22 cellular contexts compared by ENCODE assay signal in genomic region chr10:79308016-79308415, GRCh38. TPM values are rescaled to one million over a fixed set of nuclear protein-coding genes. Genes with fewer than 3 reads are reported as not detected.
DNase-seq lines count a peak whose midpoint lies in the region; ATAC-seq and TF ChIP-seq lines count a peak whose summit lies in the region.
"Had no signal": no experiment of that assay in that cellular context is flagged by ENCODE, and none has a peak within 500 bp of the region (broad histone marks: within the 10 kb centered on the region; RNA-seq: fewer than 3 reads in every experiment).

No MANE protein-coding gene starts in this region.

- no peaks in the 10 kb centered on the region for H3K27me3 Mint-ChIP-seq in activated T-helper 17 cell treated with anti-CD3 and anti-CD28 coated beads, Interleukin-2, amount 50 U/mL, for 72 hours
- peaks cover 25% of the 10 kb centered on the region for H3K27me3 Mint-ChIP-seq in glutamatergic neuron (ENCODE audit: unreplicated experiment)
- H3K27me3 Mint-ChIP-seq: CD4-positive, alpha-beta T cell had no signal

- BruUV-seq in OCI-LY7 (replicated peaks; lab: Mats Ljungman, UMichigan): no TSS peak

- no peaks in the 10 kb centered on the region for H3K9me2 ChIP-seq in OCI-LY7 (ENCODE audit: insufficient read depth, low read length)

- H3K36me3 ChIP-seq in osteoblast (ENCODE audit: insufficient read depth, low read length) (peaks cover 91% of the 10 kb centered on the region), OCI-LY7 (ENCODE audit: insufficient read depth, low read length) (peaks cover 68% of the 10 kb centered on the region)

- peaks cover 5% of the 10 kb centered on the region for H3K4me1 Mint-ChIP-seq in activated T-helper 17 cell treated with anti-CD3 and anti-CD28 coated beads, Interleukin-2, amount 50 U/mL, for 72 hours
- H3K4me1 Mint-ChIP-seq in glutamatergic neuron (ENCODE audit: low read depth, unreplicated experiment): peaks cover 6% of the 10 kb centered on the region

- ATAC-seq in Right ventricle myocardium superior (ENCODE audit: poor library complexity) (no peak), Right ventricle myocardium inferior (no peak)
- no peak for ATAC-seq in activated T-helper 17 cell treated with anti-CD3 and anti-CD28 coated beads, Interleukin-2, amount 50 U/mL, for 72 hours (replicated peaks)

- H3K27ac Mint-ChIP-seq in activated T-helper 17 cell treated with anti-CD3 and anti-CD28 coated beads, Interleukin-2, amount 50 U/mL, for 72 hours: peak overlapping the region; percentile 31
- H3K27ac Mint-ChIP-seq in glutamatergic neuron (ENCODE audit: unreplicated experiment): peak overlapping the region; percentile 9
- H3K27ac Mint-ChIP-seq: CD4-positive, alpha-beta T cell had no signal

- H3K4me3 Mint-ChIP-seq in activated T-helper 17 cell treated with anti-CD3 and anti-CD28 coated beads, Interleukin-2, amount 50 U/mL, for 72 hours: no peak overlapping the region
- H3K4me3 Mint-ChIP-seq in glutamatergic neuron (ENCODE audit: unreplicated experiment): no peak overlapping the region
- H3K4me3 Mint-ChIP-seq: CD4-positive, alpha-beta T cell had no signal

- H3K4me2 ChIP-seq in osteoblast (ENCODE audit: insufficient read depth, low read length): no peak overlapping the region
- H3K4me2 ChIP-seq in OCI-LY7 (ENCODE audit: low read length): no peak overlapping the region
- H3K4me2 ChIP-seq: KMS-11 had no signal

- H3K9me3 ChIP-seq in osteoblast (ENCODE audit: low read depth, low read length): no peaks in the 10 kb centered on the region
- H3K9me3 ChIP-seq in OCI-LY7 (ENCODE audit: low read length): no peaks in the 10 kb centered on the region
- H3K9me3 ChIP-seq: Caco-2 had no signal

- H3K4me3 ChIP-seq in osteoblast (ENCODE audit: insufficient read depth, low read length) (no peak overlapping the region), OCI-LY7 (ENCODE audit: low read depth, low read length, poor library complexity, severe bottlenecking) (no peak overlapping the region)
- H3K4me3 ChIP-seq: GM23248 had no signal

- peaks cover 78% of the 10 kb centered on the region for H3K36me3 Mint-ChIP-seq in activated T-helper 17 cell treated with anti-CD3 and anti-CD28 coated beads, Interleukin-2, amount 50 U/mL, for 72 hours (ENCODE audit: low read depth)
- peaks cover 5% of the 10 kb centered on the region for H3K36me3 Mint-ChIP-seq in glutamatergic neuron (ENCODE audit: unreplicated experiment)

- no peaks in the 10 kb centered on the region for H3K9me3 Mint-ChIP-seq in activated T-helper 17 cell treated with anti-CD3 and anti-CD28 coated beads, Interleukin-2, amount 50 U/mL, for 72 hours
- peaks cover 22% of the 10 kb centered on the region for H3K9me3 Mint-ChIP-seq in glutamatergic neuron (ENCODE audit: unreplicated experiment)
- H3K9me3 Mint-ChIP-seq: CD4-positive, alpha-beta T cell had no signal

- peaks cover 22% of the 10 kb centered on the region for H4K20me1 ChIP-seq in osteoblast (ENCODE audit: insufficient read depth, low read length)
- no peaks in the 10 kb centered on the region for H4K20me1 ChIP-seq in OCI-LY7 (ENCODE audit: insufficient read depth, low read length)

- H2AFZ ChIP-seq in osteoblast (ENCODE audit: low read length) (no peak overlapping the region), OCI-LY7 (ENCODE audit: low read length) (no peak overlapping the region)
- H2AFZ ChIP-seq: GM23248 had no signal

- no peak for TF ChIP-seq CTCF in glutamatergic neuron (IDR thresholded peaks at IDR 0.05; ENCODE audit: partially characterized antibody, unreplicated experiment)
- no peak for TF ChIP-seq CTCF in osteoblast (IDR thresholded peaks at IDR 0.05; ENCODE audit: extremely low read depth, low read depth, low read length)
- no peak for TF ChIP-seq CTCF in OCI-LY7 (conservative IDR thresholded peaks at IDR 0.05; ENCODE audit: low read length)

- H3K27ac ChIP-seq in osteoblast (ENCODE audit: low read depth, low read length): no peak overlapping the region
- H3K27ac ChIP-seq in OCI-LY7 (ENCODE audit: low read depth, low read length, poor library complexity, severe bottlenecking): no peak overlapping the region
- H3K27ac ChIP-seq: GM23248, KMS-11 had no signal

- DNase-seq in Right ventricle myocardium superior (peak; percentile 24), Right ventricle myocardium inferior (ENCODE audit: missing footprints) (no peak), glutamatergic neuron (no peak), osteoblast (ENCODE audit: insufficient read length, low spot score, missing footprints) (peak; percentile 22), OCI-LY7 (ENCODE audit: low spot score) (no peak)
- DNase-seq in stimulated activated naive CD4-positive, alpha-beta T cell treated with Interleukin-2 at 50 U/mL for 16 hours (lab: John Stamatoyannopoulos, UW): no peak
- DNase-seq in stimulated activated CD4-positive, alpha-beta T cell treated with anti-CD3 and anti-CD28 coated beads, Interleukin-2, amount 100 ng/mL, for 24 hours: no peak
- DNase-seq: Caco-2; CD4-positive, alpha-beta T cell; DMS153; GDM1; GM23248; HCEC 1CT; MV-4-11; NCI-H187; NCI-H2107; NCI-H2227 treated with DMSO at 0.1 percent for 48 hours; NCI-H510A treated with DMSO at 0.1 percent for 48 hours; NCI-H82; RPMI8226 had no signal

- no peaks in the 10 kb centered on the region for H3K79me2 ChIP-seq in osteoblast (ENCODE audit: insufficient read depth, low read length)
- no peaks in the 10 kb centered on the region for H3K79me2 ChIP-seq in OCI-LY7 (ENCODE audit: insufficient read depth, low read depth, low read length)

- POLR2A ChIA-PET in OCI-LY7 (lab: Charles Lee): no interaction called here

- no peaks in the 10 kb centered on the region for H3K27me3 ChIP-seq in osteoblast (ENCODE audit: insufficient read depth, low read length)

- no peaks in the 10 kb centered on the region for H3K4me1 ChIP-seq in osteoblast (ENCODE audit: insufficient read depth, low read length)
- no peaks in the 10 kb centered on the region for H3K4me1 ChIP-seq in OCI-LY7 (ENCODE audit: insufficient read depth, low read length, poor library complexity, severe bottlenecking)
- H3K4me1 ChIP-seq: Caco-2 had no signal

- intact Hi-C loops in Right ventricle myocardium superior (cut with DNase I): no loop called here
- intact Hi-C loops in Right ventricle myocardium inferior (cut with DNase I): no loop called here
- intact Hi-C loops in OCI-LY7 (cut with micrococcal nuclease; ENCODE audit: unreplicated experiment): no loop called here

- CTCF ChIA-PET in OCI-LY7 (lab: Charles Lee; ENCODE audit: unreplicated experiment): no interaction called here

RNA-seq across cellular contexts. Expression of gene PPIF, which starts 39.3 kb away (rescaled TPM):
- total RNA-seq in Right ventricle myocardium superior: 146 TPM
- 151 TPM for total RNA-seq in Right ventricle myocardium inferior
- total RNA-seq in activated T-helper 17 cell treated with anti-CD3 and anti-CD28 coated beads, Interleukin-2, amount 50 U/mL, for 72 hours: 100 to 1,000 TPM in 1 of 2 donors, 10 to 100 TPM in 1; 73.7 to 170 TPM
- 24.2 TPM for total RNA-seq in glutamatergic neuron (ENCODE audit: unreplicated experiment)
- total RNA-seq in osteoblast: 37.7 and 39.1 TPM in 2 replicates
- 44.8 and 55.7 TPM in 2 replicates for total RNA-seq in OCI-LY7 (2014; rRNA removed; shearing (Covaris generic))
- 103 and 121 TPM in 2 replicates for total RNA-seq in OCI-LY7 (2022)

Comparison
In these comparisons a context has a peak if more than half of its experiments do, and no peak if none do; other contexts are left out.
1. DNase-seq: peak in Right ventricle myocardium superior (single experiment) and osteoblast (single experiment); none in Right ventricle myocardium inferior (single experiment), glutamatergic neuron (single experiment), stimulated activated naive CD4-positive, alpha-beta T cell treated with Interleukin-2 at 50 U/mL for 16 hours (single experiment), OCI-LY7 (single experiment) and stimulated activated CD4-positive, alpha-beta T cell treated with anti-CD3 and anti-CD28 coated beads, Interleukin-2, amount 100 ng/mL, for 24 hours (0 of 2).